21 cellular contexts compared by ENCODE assay signal in the genomic region with DNA sequence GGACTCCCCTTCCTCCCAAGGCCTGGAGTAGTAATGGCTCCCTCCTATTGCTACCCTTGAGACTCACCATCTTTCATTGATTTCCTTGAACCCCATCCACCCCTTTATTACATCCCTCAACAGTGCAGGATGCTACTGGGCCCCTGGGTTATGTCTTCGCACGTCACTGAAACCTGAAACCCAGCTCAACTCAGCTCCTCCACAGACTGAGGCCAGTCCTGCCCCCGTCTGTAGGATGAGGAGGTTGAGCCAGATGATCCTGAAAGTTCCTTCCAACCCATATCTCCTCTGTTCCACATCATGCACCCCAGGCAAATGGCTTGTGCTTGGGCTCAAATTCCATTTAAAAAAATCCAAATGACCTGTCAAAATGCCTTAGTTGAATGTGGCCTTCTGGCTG.
"Had no signal": no experiment of that assay in that cellular context is flagged by ENCODE, and none has a peak within 500 bp of the region (broad histone marks: within the 10 kb centered on the region; RNA-seq: fewer than 3 reads in every experiment).

No MANE protein-coding gene starts in this region.

- H3K4me1 ChIP-seq: SJSA1 had no signal

- H3K9me3 ChIP-seq: MG63, SJSA1 had no signal

- DNase-seq: Karpas-422, KG1, MG63, NCI-H1092, NCI-H1105 treated with DMSO at 0.1 percent for 48 hours, NCI-H1417 treated with DMSO at 0.1 percent for 48 hours, NCI-H146, NCI-H2029, NCI-H2081 treated with DMSO at 0.1 percent for 48 hours, NCI-H2171, NCI-H226, NCI-H446, NCI-H510A, NCI-H524 treated with DMSO at 0.1 percent for 48 hours, NCI-H69, NCI-H774, Right ventricle myocardium superior, RPMI8226, SIG-M5 had no signal

- H3K4me3 ChIP-seq: MG63, SJSA1, SK-N-MC had no signal

- H3K27me3 ChIP-seq: MG63, SJSA1 had no signal

- H3K36me3 ChIP-seq: MG63, SJSA1 had no signal

- H3K27ac ChIP-seq: SJSA1, SK-N-MC had no signal
